Comparison of ENCODE assay signal across 23 cellular contexts in genomic region chr3:35070088-35070487, GRCh38.
A peak's percentile ranks its signal among the peaks of the same experiment; 100 is the strongest.
DNase-seq lines count a peak whose midpoint lies in the region; ATAC-seq and TF ChIP-seq lines count a peak whose summit lies in the region.
"Had no signal": no experiment of that assay in that cellular context is flagged by ENCODE, and none has a peak within 500 bp of the region (broad histone marks: within the 10 kb centered on the region; RNA-seq: fewer than 3 reads in every experiment).

No MANE protein-coding gene starts in this region.

- H3K36me3 Mint-ChIP-seq in endodermal cell (ENCODE audit: low read depth) = no peaks in the 10 kb centered on the region
- H3K36me3 Mint-ChIP-seq in activated CD4-positive, alpha-beta memory T cell treated with anti-CD3 and anti-CD28 coated beads, Interleukin-2, amount 10 ng/mL, durations not matched to agents 7 days and 5 days (ENCODE audit: low read depth) = no peaks in the 10 kb centered on the region
- H3K36me3 Mint-ChIP-seq: CD8-positive, alpha-beta T cell had no signal

- TF ChIP-seq CTCF in SK-N-SH (IDR thresholded peaks at IDR 0.05) (no peak), endodermal cell (conservative IDR thresholded peaks at IDR 0.05) (no peak), neural cell (IDR thresholded peaks at IDR 0.05; ENCODE audit: poor library complexity, severe bottlenecking) (no peak)

- no peak overlapping the region for H2AFZ ChIP-seq in SK-N-SH (ENCODE audit: low read depth)
- H2AFZ ChIP-seq in neural cell (ENCODE audit: low read depth, low read length) = no peak overlapping the region

- 77% methylated on average over 2 of the region's 2 CpGs for WGBS in SK-N-SH (ENCODE audit: low lambda C conversion rate)
- whole genome bisulfite sequencing in endodermal cell (ENCODE audit: insufficient coverage in 1 of 2, insufficient read length in 1 of 2), 2 experiments = 92% methylated on average over 2 of the region's 2 CpGs; no CpG with 5 or more reads in 1 of the 2 experiments

- H3K9me3 ChIP-seq in SK-N-SH (no peaks in the 10 kb centered on the region), endodermal cell (ENCODE audit: control insufficient read depth, low read length) (no peaks in the 10 kb centered on the region), neural cell (ENCODE audit: low read length) (no peaks in the 10 kb centered on the region)
- H3K9me3 ChIP-seq: BLaER1 treated with 17β-estradiol and CSF1 and Interleukin-3, amounts not matched to agents 10 nM and 100 nM had no signal

- H3K36me3 ChIP-seq in SK-N-SH (replicated peaks in 1 of 2; ENCODE audit: control insufficient read depth in 1 of 2, insufficient read depth in 2 of 2, low read length in 1 of 2) (no peaks in the 10 kb centered on the region), endodermal cell (ENCODE audit: control insufficient read depth, insufficient read depth, low read length) (no peaks in the 10 kb centered on the region), neural cell (ENCODE audit: insufficient read depth, low read length) (no peaks in the 10 kb centered on the region)
- H3K36me3 ChIP-seq: BLaER1 treated with 17β-estradiol and CSF1 and Interleukin-3, amounts not matched to agents 10 nM and 100 nM had no signal

- peaks cover 4% of the 10 kb centered on the region for H3K27me3 Mint-ChIP-seq in endodermal cell (ENCODE audit: insufficient read depth)
- no peaks in the 10 kb centered on the region for H3K27me3 Mint-ChIP-seq in activated CD4-positive, alpha-beta memory T cell treated with anti-CD3 and anti-CD28 coated beads, Interleukin-2, amount 10 ng/mL, durations not matched to agents 7 days and 5 days
- H3K27me3 Mint-ChIP-seq: CD4-positive, alpha-beta T cell had no signal

- DNase-seq in SK-N-SH (no peak), SK-N-DZ (ENCODE audit: low spot score) (peak; percentile 3), endodermal cell (no peak), NCI-H345 (lab: John Stamatoyannopoulos, UW) (no peak)
- DNase-seq in activated CD4-positive, alpha-beta memory T cell treated with anti-CD3 and anti-CD28 coated beads, Interleukin-2, amount 10 ng/mL, durations not matched to agents 7 days and 5 days = no peak
- DNase-seq: 8988T; ACHN; CD4-positive, alpha-beta T cell; CD8-positive, alpha-beta T cell; COR-L47; DMS 273 treated with DMSO at 0.1 percent for 48 hours; DMS153; DMS53; DMS79; DND-41; EL; GDM1 had no signal

- H3K4me1 Mint-ChIP-seq in endodermal cell = peaks cover 8% of the 10 kb centered on the region
- no peaks in the 10 kb centered on the region for H3K4me1 Mint-ChIP-seq in activated CD4-positive, alpha-beta memory T cell treated with anti-CD3 and anti-CD28 coated beads, Interleukin-2, amount 10 ng/mL, durations not matched to agents 7 days and 5 days

- no peak overlapping the region; a peak in 1 of 4 replicates for H3K27ac ChIP-seq in SK-N-SH (ENCODE audit: low read depth in 2 of 2, low read length in 1 of 2)
- no peak overlapping the region for H3K27ac ChIP-seq in endodermal cell (ENCODE audit: low read depth, low read length)
- peak overlapping the region; percentile 63 for H3K27ac ChIP-seq in neural cell (ENCODE audit: low read length)
- H3K27ac ChIP-seq: BLaER1 treated with 17β-estradiol and CSF1 and Interleukin-3, amounts not matched to agents 10 nM and 100 nM; C4-2B had no signal

- H3K4me3 ChIP-seq in SK-N-SH (ENCODE audit: low read depth in 2 of 2, low read length in 1 of 2) (no peak overlapping the region), endodermal cell (ENCODE audit: low read length) (peak overlapping the region; percentile 12), neural cell (ENCODE audit: low read length) (peak overlapping the region; percentile 36)
- H3K4me3 ChIP-seq: BLaER1 treated with 17β-estradiol and CSF1 and Interleukin-3, amounts not matched to agents 10 nM and 100 nM; GM12878 had no signal

- no peak overlapping the region for H3K9ac ChIP-seq in SK-N-SH
- H3K9ac ChIP-seq in endodermal cell (ENCODE audit: extremely low read depth, low read length, poor library complexity, severe bottlenecking) = no peak overlapping the region
- no peak overlapping the region for H3K9ac ChIP-seq in neural cell (ENCODE audit: low read length)
- H3K9ac ChIP-seq: BLaER1 treated with 17β-estradiol and CSF1 and Interleukin-3, amounts not matched to agents 10 nM and 100 nM had no signal

- peaks cover 0 to 2% of the 10 kb centered on the region in 2 experiments; a peak in 1 of 4 replicates for H3K4me1 ChIP-seq in SK-N-SH (ENCODE audit: control insufficient read depth in 1 of 2, insufficient read depth in 2 of 2, low read depth in 1 of 2, low read length in 1 of 2)
- H3K4me1 ChIP-seq in endodermal cell (ENCODE audit: control insufficient read depth, insufficient read depth, low read length) = peaks cover 5% of the 10 kb centered on the region
- H3K4me1 ChIP-seq: BLaER1 treated with 17β-estradiol and CSF1 and Interleukin-3, amounts not matched to agents 10 nM and 100 nM had no signal

- H3K27ac Mint-ChIP-seq in endodermal cell = no peak overlapping the region
- no peak overlapping the region for H3K27ac Mint-ChIP-seq in activated CD4-positive, alpha-beta memory T cell treated with anti-CD3 and anti-CD28 coated beads, Interleukin-2, amount 10 ng/mL, durations not matched to agents 7 days and 5 days
- H3K27ac Mint-ChIP-seq: CD4-positive, alpha-beta T cell; CD8-positive, alpha-beta T cell had no signal

- no peak overlapping the region for H3K4me2 ChIP-seq in SK-N-SH
- H3K4me2 ChIP-seq in neural cell (ENCODE audit: low read length) = peak overlapping the region; percentile 27
- H3K4me2 ChIP-seq: BLaER1 treated with 17β-estradiol and CSF1 and Interleukin-3, amounts not matched to agents 10 nM and 100 nM had no signal

- H4K20me1 ChIP-seq in SK-N-SH (ENCODE audit: insufficient read depth) (no peaks in the 10 kb centered on the region), neural cell (ENCODE audit: insufficient read depth) (no peaks in the 10 kb centered on the region)
- H4K20me1 ChIP-seq: BLaER1 treated with 17β-estradiol and CSF1 and Interleukin-3, amounts not matched to agents 10 nM and 100 nM had no signal

- no peaks in the 10 kb centered on the region for H3K79me2 ChIP-seq in SK-N-SH (ENCODE audit: insufficient read depth)
- no peaks in the 10 kb centered on the region for H3K79me2 ChIP-seq in neural cell (replicated peaks; ENCODE audit: insufficient read depth, low read length)

- H3K27me3 ChIP-seq in SK-N-SH (ENCODE audit: insufficient read depth) (no peaks in the 10 kb centered on the region), endodermal cell (ENCODE audit: control insufficient read depth, insufficient read depth, low read length, poor library complexity, severe bottlenecking) (peaks cover 4% of the 10 kb centered on the region), neural cell (ENCODE audit: insufficient read depth, low read depth, low read length) (no peaks in the 10 kb centered on the region)
- H3K27me3 ChIP-seq: BLaER1 treated with 17β-estradiol and CSF1 and Interleukin-3, amounts not matched to agents 10 nM and 100 nM had no signal

- TF ChIP-seq RAD21 in SK-N-SH (IDR thresholded peaks at IDR 0.05; ENCODE audit: low read length) (no peak), neural cell (conservative IDR thresholded peaks at IDR 0.05) (no peak)

- no peaks in the 10 kb centered on the region for H3K9me3 Mint-ChIP-seq in endodermal cell
- H3K9me3 Mint-ChIP-seq in activated CD4-positive, alpha-beta memory T cell treated with anti-CD3 and anti-CD28 coated beads, Interleukin-2, amount 10 ng/mL, durations not matched to agents 7 days and 5 days = no peaks in the 10 kb centered on the region
- H3K9me3 Mint-ChIP-seq: CD4-positive, alpha-beta T cell had no signal

- no peak overlapping the region for H3K4me3 Mint-ChIP-seq in endodermal cell
- no peak overlapping the region for H3K4me3 Mint-ChIP-seq in activated CD4-positive, alpha-beta memory T cell treated with anti-CD3 and anti-CD28 coated beads, Interleukin-2, amount 10 ng/mL, durations not matched to agents 7 days and 5 days
- H3K4me3 Mint-ChIP-seq: CD4-positive, alpha-beta T cell; CD8-positive, alpha-beta T cell had no signal

- ATAC-seq in SK-N-SH treated with all-trans-retinoic acid at 6 μM for 48 hours (no peak), HG03135 (IDR thresholded peaks at IDR 0.05; ENCODE audit: unreplicated experiment) (no peak)
- ATAC-seq: CD8-positive, alpha-beta T cell; GM12878 had no signal

- CTCF ChIA-PET in SK-N-SH (lab: Yijun Ruan, JAX) = no interaction called here
- CTCF ChIA-PET in activated CD4-positive, alpha-beta memory T cell treated with anti-CD3 and anti-CD28 coated beads, Interleukin-2, amount 10 ng/mL, durations not matched to agents 7 days and 5 days (lab: Charles Lee) = no interaction called here

- POLR2A ChIA-PET in SK-N-SH (lab: Yijun Ruan, JAX) = no interaction called here
- POLR2A ChIA-PET in activated CD4-positive, alpha-beta memory T cell treated with anti-CD3 and anti-CD28 coated beads, Interleukin-2, amount 10 ng/mL, durations not matched to agents 7 days and 5 days (lab: Charles Lee) = no interaction called here

- H3F3A ChIP-seq in SK-N-SH (replicated peaks; ENCODE audit: insufficient read depth) = no peaks in the 10 kb centered on the region
- no peaks in the 10 kb centered on the region for H3F3A ChIP-seq in neural cell (ENCODE audit: insufficient read depth, low read length, poor library complexity, severe bottlenecking)

- TF ChIP-seq EP300 in SK-N-SH (IDR thresholded peaks at IDR 0.05; ENCODE audit: borderline replicate concordance in 1 of 2, low read depth in 1 of 2, low read length in 1 of 2) = no peak
- peak; percentile 92 for TF ChIP-seq EP300 in neural cell (conservative IDR thresholded peaks at IDR 0.05; ENCODE audit: poor library complexity, severe bottlenecking)

- H3K9me2 ChIP-seq in SK-N-SH (no peaks in the 10 kb centered on the region), neural cell (ENCODE audit: insufficient read depth, low read length) (no peaks in the 10 kb centered on the region)

TF ChIP-seq in SK-N-SH treated with all-trans-retinoic acid at 6 μM for 48 hours, 23 proteins besides CTCF, POLR2A, EP300 and RAD21 (continues in another document):
- TF ChIP-seq ISL1 (CRISPR knock-in tag; IDR thresholded peaks at IDR 0.05) = peak; percentile 38

TF ChIP-seq in SK-N-SH, 30 proteins besides CTCF, POLR2A, EP300 and RAD21 (continues in another document):
- no peak for TF ChIP-seq RFX5 (IDR thresholded peaks at IDR 0.05; ENCODE audit: low read length)

TF ChIP-seq in neural cell, 6 proteins besides CTCF, POLR2A, EP300 and RAD21:
- TF ChIP-seq EZH2 (IDR thresholded peaks at IDR 0.05; ENCODE audit: borderline replicate concordance, insufficient read depth, low read length, poor library complexity, severe bottlenecking) (no peak), POLR2AphosphoS5 (IDR thresholded peaks at IDR 0.05) (peak; percentile 79)

Comparison
In these comparisons a context has a peak if more than half of its experiments do, and no peak if none do; other contexts are left out.
1. H3K4me3 ChIP-seq: peak in endodermal cell (single experiment) and neural cell (single experiment); none in SK-N-SH (0 of 2).